In genomic region chr10:45183174-45183573, GRCh38 we compare ENCODE assay signal across 29 cellular contexts.
A peak's percentile ranks its signal among the peaks of the same experiment; 100 is the strongest.
DNase-seq lines count a peak whose midpoint lies in the region; ATAC-seq, FAIRE-seq and TF ChIP-seq lines count a peak whose summit lies in the region.
"Had no signal": no experiment of that assay in that cellular context is flagged by ENCODE, and none has a peak within 500 bp of the region (broad histone marks: within the 10 kb centered on the region; RNA-seq: fewer than 3 reads in every experiment).

No MANE protein-coding gene starts in this region.

- FAIRE-seq in K562 (lab: Jason Lieb, UNC), result no peak
- FAIRE-seq: A204.1, A549, D721Med had no signal

- peak overlapping the region; percentile 56 for H2AFZ ChIP-seq in K562 (ENCODE audit: low read depth, low read length)

- no peak for TF ChIP-seq CTCF in K562 (IDR thresholded peaks at IDR 0.05 in 2 of 3, conservative IDR thresholded peaks at IDR 0.05 in 1 of 3; ENCODE audit: insufficient read depth in 2 of 3, low read depth in 1 of 3, low read length in 3 of 3)

- CTCF ChIA-PET in K562 (lab: Yijun Ruan, JAX; ENCODE audit: low intra/inter-chr PET ratio), result no interaction called here

- no peaks in the 10 kb centered on the region for H3K79me2 ChIP-seq in K562 (ENCODE audit: control insufficient read depth, insufficient read depth, low read length)

- POLR2A ChIA-PET in K562 (lab: Yijun Ruan, JAX), result no interaction called here

- DNase-seq in K562 (ENCODE audit: extremely low read depth in 1 of 4, low spot score in 3 of 4) (no peak), substantia nigra (lab: John Stamatoyannopoulos, UW) (no peak)
- DNase-seq: 8988T; ACHN; AML-193; BE2C; C1 segment of cervical spinal cord; Caco-2; Calu3; CD4-positive, alpha-beta memory T cell; CD4-positive, alpha-beta T cell; CD4-positive, CD25-positive, alpha-beta regulatory T cell; CD8-positive, alpha-beta memory T cell; CD8-positive, alpha-beta T cell; COR-L47; DMS 273 treated with DMSO at 0.1 percent for 48 hours; DMS153; DMS53; DMS79; DMS79 treated with DMSO at 0.1 percent for 48 hours; DND-41; EL had no signal

- no peak for ATAC-seq in K562
- ATAC-seq: A549; CD8-positive, alpha-beta T cell had no signal

- no peak for TF ChIP-seq POLR2A in K562 (conservative IDR thresholded peaks at IDR 0.05)

- no peak overlapping the region for H3K9ac ChIP-seq in K562 (ENCODE audit: insufficient read depth in 1 of 2, low read depth in 2 of 2, low read length in 2 of 2)
- H3K9ac ChIP-seq: BLaER1; BLaER1 treated with 17β-estradiol and CSF1 and Interleukin-3, amounts not matched to agents 10 nM and 100 nM had no signal

- 33% methylated on average over 4 of the region's 4 CpGs for WGBS in K562 (ENCODE audit: insufficient coverage, low coverage, missing lambda C conversion rate)

- H3K36me3 ChIP-seq in K562 (ENCODE audit: control insufficient read depth, insufficient read depth, low read length), result no peaks in the 10 kb centered on the region
- H3K36me3 ChIP-seq: BE2C; BLaER1; BLaER1 treated with 17β-estradiol and CSF1 and Interleukin-3, amounts not matched to agents 10 nM and 100 nM had no signal

- in situ Hi-C loops in K562 (cut with MboI), result no loop called here

- H3K27ac ChIP-seq in K562 (ENCODE audit: extremely low read depth, low read depth, low read length) (no peak overlapping the region), substantia nigra (ENCODE audit: low read depth, low read length, poor library complexity, severe bottlenecking) (no peak overlapping the region)
- H3K27ac ChIP-seq: 22Rv1; A549; BLaER1; BLaER1 treated with 17β-estradiol and CSF1 and Interleukin-3, amounts not matched to agents 10 nM and 100 nM; C4-2B had no signal

- no peaks in the 10 kb centered on the region for H3K9me3 ChIP-seq in K562 (replicated peaks; ENCODE audit: control insufficient read depth, insufficient read depth, low read depth, low read length)
- H3K9me3 ChIP-seq: A549, BE2C, BLaER1, Caco-2 had no signal

- H4K20me1 ChIP-seq in K562 (replicated peaks; ENCODE audit: control insufficient read depth, insufficient read depth, low read length), result no peaks in the 10 kb centered on the region
- H4K20me1 ChIP-seq: BLaER1; BLaER1 treated with 17β-estradiol and CSF1 and Interleukin-3, amounts not matched to agents 10 nM and 100 nM had no signal

- no TSS peak for BruUV-seq in K562 (replicated peaks; lab: Mats Ljungman, UMichigan)

- no peak overlapping the region for H3K4me3 ChIP-seq in K562
- H3K4me3 ChIP-seq: A549; BLaER1; BLaER1 treated with 17β-estradiol and CSF1 and Interleukin-3, amounts not matched to agents 10 nM and 100 nM had no signal

- H3K27me3 ChIP-seq in K562 (ENCODE audit: control insufficient read depth in 2 of 2, insufficient read depth in 2 of 2, low read length in 2 of 2), result no peaks in the 10 kb centered on the region
- H3K27me3 ChIP-seq: BE2C; BLaER1; BLaER1 treated with 17β-estradiol and CSF1 and Interleukin-3, amounts not matched to agents 10 nM and 100 nM had no signal

- TF ChIP-seq EP300 in K562 (IDR thresholded peaks at IDR 0.05; ENCODE audit: low read length), result no peak

- intact Hi-C loops in K562 (cut with micrococcal nuclease), result no loop called here

- no peaks in the 10 kb centered on the region for H3K9me1 ChIP-seq in K562 (ENCODE audit: control insufficient read depth, insufficient read depth, low read length)

- peaks cover 0 to 12% of the 10 kb centered on the region in 2 experiments; a peak in 1 of 5 replicates for H3K4me1 ChIP-seq in K562 (replicated peaks in 1 of 2; ENCODE audit: control insufficient read depth in 2 of 2, insufficient read depth in 2 of 2, low read length in 2 of 2)
- H3K4me1 ChIP-seq: A549; BE2C; BLaER1; BLaER1 treated with 17β-estradiol and CSF1 and Interleukin-3, amounts not matched to agents 10 nM and 100 nM; Caco-2 had no signal

- no peak for TF ChIP-seq RAD21 in K562 (CRISPR knock-in tag; conservative IDR thresholded peaks at IDR 0.05 in 1 of 2, IDR thresholded peaks at IDR 0.05 in 1 of 2)

- H3K4me2 ChIP-seq in K562 (ENCODE audit: insufficient read depth, low read length), result no peak overlapping the region
- H3K4me2 ChIP-seq: A549; BLaER1; BLaER1 treated with 17β-estradiol and CSF1 and Interleukin-3, amounts not matched to agents 10 nM and 100 nM had no signal

TF ChIP-seq in K562, 482 proteins besides CTCF, POLR2A, EP300 and RAD21:
- TF ChIP-seq PHF8 (IDR thresholded peaks at IDR 0.05; ENCODE audit: borderline replicate concordance, low read length) (no peak), ZNF398 (CRISPR knock-in tag; IDR thresholded peaks at IDR 0.05) (no peak), CXXC5 (CRISPR knock-in tag; IDR thresholded peaks at IDR 0.05) (no peak), ATF6 (CRISPR knock-in tag; IDR thresholded peaks at IDR 0.05) (no peak), MEF2D (tag; conservative IDR thresholded peaks at IDR 0.05; ENCODE audit: low read depth) (no peak), ARNT (IDR thresholded peaks at IDR 0.05) (peak in 1 of 2 experiments; percentile 88; a peak in 1 of 4 replicates), CREB3L1 (IDR thresholded peaks at IDR 0.05; ENCODE audit: borderline replicate concordance, low read depth) (peak; percentile 82; the same call in 1 of the 2 replicates)
